9 cellular contexts compared by ENCODE assay signal in the genomic region with DNA sequence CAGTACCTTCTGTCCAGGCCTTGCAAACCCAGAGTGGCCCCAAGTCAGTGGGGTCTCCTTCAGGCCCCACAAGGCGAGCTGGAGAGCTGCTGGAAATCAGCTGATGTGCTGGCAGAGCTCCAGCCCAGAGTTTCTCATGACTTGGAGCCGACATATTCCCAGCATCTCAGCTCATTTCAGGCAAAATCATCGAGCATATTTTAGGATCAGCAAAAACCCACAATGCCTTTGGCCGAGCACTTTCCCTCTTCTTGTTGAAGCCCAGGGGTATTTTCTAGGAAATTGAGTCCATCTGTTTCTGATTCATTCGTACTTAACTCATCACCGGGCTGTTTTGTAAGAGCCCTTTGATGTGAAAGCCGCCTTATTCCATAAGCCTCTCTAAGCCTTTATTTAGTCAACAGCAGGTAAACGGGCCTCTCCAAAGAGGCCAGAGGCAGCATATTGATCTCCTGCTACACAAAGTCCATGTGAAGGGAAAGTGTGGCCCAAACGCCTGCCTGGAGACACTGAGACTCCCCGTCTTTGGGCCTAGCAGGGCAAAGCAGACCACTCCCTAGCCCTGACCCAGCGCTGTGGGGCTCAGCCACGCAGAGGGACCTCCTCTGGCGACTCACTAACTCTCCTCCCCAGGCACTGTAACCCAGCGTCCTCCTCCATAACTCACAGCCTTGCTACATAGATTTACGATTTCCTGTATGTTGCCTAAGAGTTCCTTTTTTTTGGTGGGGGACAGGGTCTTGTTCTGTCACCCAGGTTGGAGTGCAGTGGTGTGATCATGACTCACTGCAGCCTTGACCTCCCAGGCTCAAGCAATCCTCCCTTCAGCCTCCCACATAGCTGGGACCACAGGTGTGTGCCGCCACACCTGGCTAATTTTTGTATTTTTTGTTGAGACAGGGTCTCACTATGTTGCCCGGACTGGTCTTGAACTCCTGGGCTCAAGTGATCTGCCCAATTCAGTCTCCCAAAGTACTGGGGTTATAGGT. TPM values are rescaled to one million over a fixed set of nuclear protein-coding genes. Genes with fewer than 3 reads are reported as not detected.
DNase-seq lines count a peak whose midpoint lies in the region; ATAC-seq and TF ChIP-seq lines count a peak whose summit lies in the region.
"Had no signal": no experiment of that assay in that cellular context is flagged by ENCODE, and none has a peak within 500 bp of the region (broad histone marks: within the 10 kb centered on the region; RNA-seq: fewer than 3 reads in every experiment).

No MANE protein-coding gene starts in this region.

- peak overlapping the region; percentile 94 for H4K8ac ChIP-seq in mesenchymal stem cell (ENCODE audit: low read length)

- WGBS in mesenchymal stem cell: 53% methylated on average over 14 of the region's 17 CpGs

- no peak overlapping the region for H2AK5ac ChIP-seq in mesenchymal stem cell (ENCODE audit: low read length, severe bottlenecking)

- H4K20me1 ChIP-seq in BLaER1 (no peaks in the 10 kb centered on the region), Karpas-422 (ENCODE audit: insufficient read depth, low read depth, low read length) (no peaks in the 10 kb centered on the region)

- H3K36me3 ChIP-seq in BLaER1: 0 out of 2 replicates have a peak, but pooled peaks cover 3% of the 10 kb centered on the region
- H3K36me3 ChIP-seq in mesenchymal stem cell (ENCODE audit: control insufficient read depth in 1 of 2, insufficient read depth in 2 of 2, low read depth in 1 of 2, low read length in 2 of 2): peaks cover 0 to 6% of the 10 kb centered on the region in 2 experiments
- H3K36me3 ChIP-seq in Karpas-422 (ENCODE audit: insufficient read depth, low read length): no peaks in the 10 kb centered on the region
- H3K36me3 ChIP-seq: lower lobe of right lung had no signal

- H4K91ac ChIP-seq in mesenchymal stem cell (ENCODE audit: low read length): peak overlapping the region; percentile 86

- peak overlapping the region; percentile 80 to 83 for H3K18ac ChIP-seq in mesenchymal stem cell (ENCODE audit: low read depth in 1 of 2, low read length in 2 of 2)

- no peak overlapping the region for H2BK15ac ChIP-seq in mesenchymal stem cell (ENCODE audit: low read depth, poor library complexity, severe bottlenecking)

- no peaks in the 10 kb centered on the region for H3K9me3 ChIP-seq in BLaER1
- H3K9me3 ChIP-seq in mesenchymal stem cell (ENCODE audit: control insufficient read depth, low read length): no peaks in the 10 kb centered on the region
- no peaks in the 10 kb centered on the region for H3K9me3 ChIP-seq in Karpas-422 (ENCODE audit: low read length)
- H3K9me3 ChIP-seq: lower lobe of right lung had no signal

- H3K9me2 ChIP-seq in Karpas-422 (replicated peaks; ENCODE audit: insufficient read depth, low read length): no peaks in the 10 kb centered on the region

- no peaks in the 10 kb centered on the region for H3K79me2 ChIP-seq in Karpas-422 (ENCODE audit: low read length)

- H3K79me1 ChIP-seq in mesenchymal stem cell (replicated peaks; ENCODE audit: low read length, poor library complexity, severe bottlenecking): no peaks in the 10 kb centered on the region

- H3K4me1 ChIP-seq in BLaER1 (peaks cover 58% of the 10 kb centered on the region), mesenchymal stem cell (ENCODE audit: control insufficient read depth, insufficient read depth, low read depth, low read length) (peaks cover 12% of the 10 kb centered on the region), Karpas-422 (ENCODE audit: low read length) (no peaks in the 10 kb centered on the region)

- H3K4me1 Mint-ChIP-seq in brain (peaks cover 32% of the 10 kb centered on the region), T-cell (peaks cover 3 to 9% (median 7%) of the 10 kb centered on the region in 3 donors)

- H3K27ac Mint-ChIP-seq in brain: peak overlapping the region in 4 of 5 experiments; percentile 36 to 94 (median 86)
- no peak overlapping the region for H3K27ac Mint-ChIP-seq in T-cell

- POLR2A ChIA-PET in T-cell (lab: Charles Lee): interaction anchor here in 1 of 2 donors (0.6 to 0.8 kb wide), 4 partner anchors 28 to 710 kb away, joined by 3 to 8 read pairs (median 5); no protein-coding TSS in a partner anchor

- H3K4me3 ChIP-seq in BLaER1 (no peak overlapping the region), mesenchymal stem cell (ENCODE audit: insufficient read depth in 1 of 2, low read depth in 1 of 2, low read length in 2 of 2) (no peak overlapping the region), Karpas-422 (ENCODE audit: low read length) (no peak overlapping the region)
- H3K4me3 ChIP-seq: lower lobe of right lung had no signal

- TF ChIP-seq CTCF in brain (conservative IDR thresholded peaks at IDR 0.05): no peak

- H3K4me2 ChIP-seq in BLaER1: peak overlapping the region; percentile 57
- H3K4me2 ChIP-seq in mesenchymal stem cell (ENCODE audit: low read length, poor library complexity, severe bottlenecking): no peak overlapping the region
- H3K4me2 ChIP-seq in Karpas-422 (ENCODE audit: low read depth, low read length, poor library complexity, severe bottlenecking): no peak overlapping the region

- no peaks in the 10 kb centered on the region for H3K27me3 ChIP-seq in BLaER1
- no peaks in the 10 kb centered on the region for H3K27me3 ChIP-seq in mesenchymal stem cell (ENCODE audit: control insufficient read depth in 1 of 2, insufficient read depth in 1 of 2, low read length in 2 of 2)
- no peaks in the 10 kb centered on the region for H3K27me3 ChIP-seq in Karpas-422 (ENCODE audit: low read length)

- H3K14ac ChIP-seq in mesenchymal stem cell (ENCODE audit: low read length in 2 of 2): no peak overlapping the region

- H2AFZ ChIP-seq in mesenchymal stem cell (ENCODE audit: low read depth, low read length) (no peak overlapping the region), Karpas-422 (ENCODE audit: low read length) (no peak overlapping the region)

- H2BK12ac ChIP-seq in mesenchymal stem cell (ENCODE audit: low read length in 2 of 2): peak overlapping the region; percentile 16 to 77

- H3K36me3 Mint-ChIP-seq in brain (peaks cover 4% of the 10 kb centered on the region), T-cell (no peaks in the 10 kb centered on the region)

- peak overlapping the region; percentile 29 for H2BK120ac ChIP-seq in mesenchymal stem cell (ENCODE audit: low read depth, low read length)

- H2BK5ac ChIP-seq in mesenchymal stem cell (ENCODE audit: low read depth, low read length, poor library complexity, severe bottlenecking): no peak overlapping the region

- H3K9ac ChIP-seq in BLaER1 (no peak overlapping the region), mesenchymal stem cell (ENCODE audit: low read length) (peak overlapping the region; percentile 86), Karpas-422 (ENCODE audit: low read length) (no peak overlapping the region)

- H3K23ac ChIP-seq in mesenchymal stem cell (ENCODE audit: low read length in 2 of 2): no peak overlapping the region

- CTCF ChIA-PET in T-cell (lab: Charles Lee): interaction anchor here in 1 of 2 donors (0.7 kb wide), 1 partner anchor 55 kb away, joined by 4 read pairs; no protein-coding TSS in a partner anchor

- peak overlapping the region; percentile 37; the same call in 1 of the 2 replicates for H3K27ac ChIP-seq in BLaER1
- no peak overlapping the region for H3K27ac ChIP-seq in mesenchymal stem cell (ENCODE audit: low read length, poor library complexity, severe bottlenecking)
- H3K27ac ChIP-seq in Karpas-422 (ENCODE audit: low read length): no peak overlapping the region
- H3K27ac ChIP-seq: lower lobe of right lung had no signal

- peak; percentile 47 for DNase-seq in LHCN-M2 (ENCODE audit: low read depth)
- peak; percentile 87 for DNase-seq in mesenchymal stem cell
- DNase-seq in activated T-cell treated with anti-CD3 and anti-CD28 coated beads for 4 hours: no peak
- no peak for DNase-seq in T-cell
- DNase-seq in Karpas-422: no peak
- DNase-seq: lower lobe of right lung had no signal

- peak overlapping the region; percentile 19 to 94 for H3K4ac ChIP-seq in mesenchymal stem cell (ENCODE audit: low read depth in 1 of 2, low read length in 2 of 2)

- H3K27me3 Mint-ChIP-seq in brain: peaks cover under 1% of the 10 kb centered on the region
- no peaks in the 10 kb centered on the region for H3K27me3 Mint-ChIP-seq in T-cell

- no peak for ATAC-seq in HG03097 (IDR thresholded peaks at IDR 0.05; ENCODE audit: low FRiP score, unreplicated experiment)
- no peak for ATAC-seq in T-cell (replicated peaks in 1 of 4)

- H3K9me3 Mint-ChIP-seq in brain: no peaks in the 10 kb centered on the region
- no peaks in the 10 kb centered on the region for H3K9me3 Mint-ChIP-seq in T-cell

- H3K4me3 Mint-ChIP-seq in brain (peak overlapping the region in 1 of 5 experiments; percentile 36), T-cell (no peak overlapping the region)

RNA-seq across cellular contexts. Expression of a gene that starts 12.1 kb away (rescaled TPM):
- total RNA-seq in LHCN-M2 (2014; rRNA removed) (not detected in 2 replicates), T-cell (under 1 TPM; 0.13 to 0.96 (median 0.23) TPM)
- not detected for polyA plus RNA-seq in LHCN-M2 (2012)
- polyA plus RNA-seq in brain (ENCODE audit: insufficient read depth, low read depth, low replicate concordance): not detected
- polyA plus RNA-seq in mesenchymal stem cell (2013, experiment 1 of 2): not detected
- not detected for polyA plus RNA-seq in mesenchymal stem cell (2013, experiment 2 of 2)
- not detected in 2 replicates for total RNA-seq in Karpas-422 (2014; rRNA removed; shearing (Covaris generic); ENCODE audit: low replicate concordance)
- total RNA-seq: lower lobe of right lung had no signal

RNA-seq across cellular contexts. Expression of a gene that starts 57.4 kb away (rescaled TPM):
- total RNA-seq in LHCN-M2 (2014; rRNA removed) (16.3 and 26.7 TPM in 2 replicates), T-cell (10 to 100 TPM; 35.5 to 48.1 (median 37.4) TPM)
- polyA plus RNA-seq in LHCN-M2 (2012): 53.4 TPM
- 90.0 TPM for polyA plus RNA-seq in brain (ENCODE audit: insufficient read depth, low read depth, low replicate concordance)
- 75.5 TPM for polyA plus RNA-seq in mesenchymal stem cell (2013, experiment 1 of 2)
- polyA plus RNA-seq in mesenchymal stem cell (2013, experiment 2 of 2): 79.7 TPM
- 16.7 and 20.5 TPM in 2 replicates for total RNA-seq in Karpas-422 (2014; rRNA removed; shearing (Covaris generic); ENCODE audit: low replicate concordance)

Comparison
In these comparisons a context has a peak if more than half of its experiments do, and no peak if none do; other contexts are left out.
1. DNase-seq: peak in LHCN-M2 (single experiment) and mesenchymal stem cell (single experiment); none in activated T-cell treated with anti-CD3 and anti-CD28 coated beads for 4 hours (single experiment), T-cell (0 of 34) and Karpas-422 (single experiment).
2. H3K27ac Mint-ChIP-seq: peak in brain (4 of 5); none in T-cell (0 of 2).